24 cellular contexts compared by ENCODE assay signal in genomic region chr16:17564856-17565255, GRCh38.
"Had no signal": no experiment of that assay in that cellular context is flagged by ENCODE, and none has a peak within 500 bp of the region (broad histone marks: within the 10 kb centered on the region; RNA-seq: fewer than 3 reads in every experiment).

No MANE protein-coding gene starts in this region.

- ATAC-seq: effector memory CD8-positive, alpha-beta T cell; gastroesophageal sphincter; left lung; lower lobe of right lung; psoas muscle; right lobe of liver; stimulated activated memory B cell treated with anti-CD40 and anti-IgM and Interleukin-4, amounts not matched to agents 10 μg/mL and 1 μg/mL and 100 μg/mL, for 72 hours had no signal

- H3K36me3 ChIP-seq: esophagus muscularis mucosa, gastroesophageal sphincter, left lung, lower lobe of right lung, right lobe of liver, spleen, tibial nerve had no signal

- H3K27ac Mint-ChIP-seq: dendritic cell treated with granulocyte-macrophage colony-stimulating factor and Interleukin-4, amounts not matched to agents 40 ng/mL and 50 ng/mL, for 4 days; nephron; stimulated activated memory B cell treated with anti-CD40 and anti-IgM and Interleukin-4, amounts not matched to agents 10 μg/mL and 1 μg/mL and 100 μg/mL, for 72 hours; stimulated activated naive CD8-positive, alpha-beta T cell treated with anti-CD3 and anti-CD28 coated beads, Interleukin-15, Interleukin-2, amounts not matched to agents 100 ng/mL and 50 ng/mL, for 24 hours had no signal

- H3K4me3 ChIP-seq: esophagus muscularis mucosa, gastroesophageal sphincter, left lung, lower lobe of right lung, psoas muscle, right lobe of liver, spleen, testis, tibial nerve had no signal

- H3K27me3 ChIP-seq: right lobe of liver, spleen, testis, tibial nerve had no signal

- DNase-seq: effector memory CD8-positive, alpha-beta T cell; foreskin fibroblast; glutamatergic neuron; islet precursor cell; left lung; lower lobe of right lung; mesenchymal stem cell; midbrain; psoas muscle; retina; right lobe of liver; spleen; stimulated activated CD4-positive, alpha-beta T cell treated with anti-CD3 and anti-CD28 coated beads, Interleukin-15, amount 100 ng/mL, for 24 hours; stimulated activated CD4-positive, alpha-beta T cell treated with anti-CD3 and anti-CD28 coated beads, Interleukin-1b, Interleukin-23, amount 100 ng/mL, for 48 hours; stimulated activated CD4-positive, alpha-beta T cell treated with anti-CD3 and anti-CD28 coated beads, Interleukin-4, amount 100 ng/mL, for 24 hours; testis had no signal

- H3K4me1 ChIP-seq: esophagus muscularis mucosa, gastroesophageal sphincter, left lung, lower lobe of right lung, psoas muscle, right lobe of liver, spleen, testis, tibial nerve had no signal

- H3K9me3 ChIP-seq: esophagus muscularis mucosa, left lung, lower lobe of right lung, psoas muscle, right lobe of liver, testis had no signal

- H3K27ac ChIP-seq: epithelial cell of prostate, esophagus muscularis mucosa, gastroesophageal sphincter, left lung, lower lobe of right lung, psoas muscle, right lobe of liver, spleen, testis, tibial nerve had no signal

- H3K4me1 Mint-ChIP-seq: nephron; stimulated activated memory B cell treated with anti-CD40 and anti-IgM and Interleukin-4, amounts not matched to agents 10 μg/mL and 1 μg/mL and 100 μg/mL, for 72 hours had no signal

- H3K4me3 Mint-ChIP-seq: dendritic cell treated with granulocyte-macrophage colony-stimulating factor and Interleukin-4, amounts not matched to agents 40 ng/mL and 50 ng/mL, for 4 days; effector memory CD8-positive, alpha-beta T cell; nephron; stimulated activated memory B cell treated with anti-CD40 and anti-IgM and Interleukin-4, amounts not matched to agents 10 μg/mL and 1 μg/mL and 100 μg/mL, for 72 hours; stimulated activated naive CD8-positive, alpha-beta T cell treated with anti-CD3 and anti-CD28 coated beads, Interleukin-15, Interleukin-2, amounts not matched to agents 100 ng/mL and 50 ng/mL, for 24 hours had no signal

- H3K36me3 Mint-ChIP-seq: stimulated activated memory B cell treated with anti-CD40 and anti-IgM and Interleukin-4, amounts not matched to agents 10 μg/mL and 1 μg/mL and 100 μg/mL, for 72 hours had no signal

- H3K9me3 Mint-ChIP-seq: dendritic cell treated with granulocyte-macrophage colony-stimulating factor and Interleukin-4, amounts not matched to agents 40 ng/mL and 50 ng/mL, for 4 days; effector memory CD8-positive, alpha-beta T cell; nephron; stimulated activated memory B cell treated with anti-CD40 and anti-IgM and Interleukin-4, amounts not matched to agents 10 μg/mL and 1 μg/mL and 100 μg/mL, for 72 hours; stimulated activated naive CD8-positive, alpha-beta T cell treated with anti-CD3 and anti-CD28 coated beads, Interleukin-15, Interleukin-2, amounts not matched to agents 100 ng/mL and 50 ng/mL, for 24 hours had no signal
